ENCODE assay signal across 1 cellular context in genomic region chr14:20904393-20905029, GRCh38.
TF ChIP-seq lines count a peak whose summit lies in the region.

No MANE protein-coding gene starts in this region.

TF ChIP-seq in K562, 482 proteins besides CTCF, POLR2A, EP300 and RAD21 (continued from another document):
- no peak for TF ChIP-seq ZMIZ1 (IDR thresholded peaks at IDR 0.05; ENCODE audit: low read depth in 2 of 2, low read length in 2 of 2)
- TF ChIP-seq CEBPZ (IDR thresholded peaks at IDR 0.05; ENCODE audit: borderline replicate concordance, low read depth, low read length): no peak
- TF ChIP-seq ARHGAP35 (IDR thresholded peaks at IDR 0.05; ENCODE audit: partially characterized antibody): no peak
- no peak for TF ChIP-seq KLF16 (IDR thresholded peaks at IDR 0.05)
TF ChIP-seq in K562: peak in this region for 0.
